8 cellular contexts compared by ENCODE assay signal in the genomic region with DNA sequence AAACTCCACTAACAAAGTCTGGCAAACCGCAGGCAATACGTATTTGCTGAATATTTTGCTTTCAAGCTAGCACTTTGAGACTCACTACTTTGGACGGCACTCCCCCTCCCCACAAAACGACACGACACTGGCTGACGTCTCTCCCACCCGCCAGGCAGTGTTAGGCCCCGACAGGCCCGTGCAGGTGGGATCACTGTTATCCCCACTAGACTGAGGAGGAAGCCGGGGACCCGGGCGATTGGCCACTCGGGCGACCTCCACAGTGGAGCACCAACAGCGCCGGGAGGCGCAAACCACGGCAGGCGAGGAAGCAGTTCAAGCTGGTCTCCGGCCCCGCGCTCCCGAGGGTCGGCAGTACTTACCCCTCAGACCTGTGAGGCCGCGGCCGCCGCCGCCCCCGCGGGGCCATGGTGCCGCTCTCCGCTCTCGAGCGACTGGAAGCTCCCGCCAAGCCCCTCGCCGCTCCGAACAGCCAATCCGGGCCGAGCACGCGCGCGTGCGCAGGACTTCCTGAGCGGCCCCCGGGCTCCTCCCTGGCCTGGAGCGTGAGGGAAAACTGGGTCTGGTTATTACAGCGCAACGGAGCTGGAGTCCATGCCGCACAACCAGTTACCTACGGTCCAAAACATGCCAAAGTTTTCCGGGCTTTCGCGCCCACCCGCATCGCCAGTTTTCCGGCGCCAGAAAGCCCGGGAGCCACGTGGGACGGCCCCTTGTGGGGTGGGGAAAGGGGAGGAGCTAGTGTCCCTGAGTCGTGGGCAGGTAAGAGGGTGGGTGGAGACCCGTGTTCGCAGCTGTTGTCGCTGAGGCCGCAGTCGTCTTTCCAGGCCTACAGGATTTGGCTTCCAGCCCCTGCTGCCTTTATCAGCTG. TPM values are rescaled to one million over a fixed set of nuclear protein-coding genes. Genes with fewer than 3 reads are reported as not detected.
DNase-seq lines count a peak whose midpoint lies in the region; ATAC-seq and TF ChIP-seq lines count a peak whose summit lies in the region.

A gene with protein sequence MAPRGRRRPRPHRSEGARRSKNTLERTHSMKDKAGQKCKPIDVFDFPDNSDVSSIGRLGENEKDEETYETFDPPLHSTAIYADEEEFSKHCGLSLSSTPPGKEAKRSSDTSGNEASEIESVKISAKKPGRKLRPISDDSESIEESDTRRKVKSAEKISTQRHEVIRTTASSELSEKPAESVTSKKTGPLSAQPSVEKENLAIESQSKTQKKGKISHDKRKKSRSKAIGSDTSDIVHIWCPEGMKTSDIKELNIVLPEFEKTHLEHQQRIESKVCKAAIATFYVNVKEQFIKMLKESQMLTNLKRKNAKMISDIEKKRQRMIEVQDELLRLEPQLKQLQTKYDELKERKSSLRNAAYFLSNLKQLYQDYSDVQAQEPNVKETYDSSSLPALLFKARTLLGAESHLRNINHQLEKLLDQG (minus strand): TSS at position 443 of the 871 bp plus-strand sequence. CDS start 34 bp downstream, at position 409.

- intact Hi-C loops in left lung (cut with DNase I), result no loop called here

- H3K4me1 ChIP-seq in left lung, result peaks cover 9 to 32% of the 10 kb centered on the region in 2 donors

- no peaks in the 10 kb centered on the region for H3K36me3 ChIP-seq in left lung

- peak within 1 kb of the TSS; percentile 80 to 91 for H3K4me3 ChIP-seq in left lung

- peak; percentile 89 for ATAC-seq in GM19372 (IDR thresholded peaks at IDR 0.05; ENCODE audit: low read depth, unreplicated experiment)
- peak; percentile 91 for ATAC-seq in HG03558 (IDR thresholded peaks at IDR 0.05; ENCODE audit: extremely low read depth, unreplicated experiment)
- ATAC-seq in left lung, result peak; percentile 97

- H3K27me3 ChIP-seq in left lung, result no peaks in the 10 kb centered on the region

- H3K9me3 ChIP-seq in left lung, result no peaks in the 10 kb centered on the region

- H3K27ac ChIP-seq in left lung, result peak within 1 kb of the TSS; percentile 17 to 74

- no peak for TF ChIP-seq CTCF in left lung (IDR thresholded peaks at IDR 0.05)

- DNase-seq in C1 segment of cervical spinal cord (lab: John Stamatoyannopoulos, UW) (peak; percentile 79 to 98 (median 94)), NCI-H748 treated with DMSO at 0.1 percent for 48 hours (lab: John Stamatoyannopoulos, UW) (peak; percentile 86), dermis blood vessel endothelial cell (peak; percentile 99), left lung (peak; percentile 95 to 96)
- peak; percentile 91 to 93 for DNase-seq in activated CD4-positive, alpha-beta T cell treated with anti-CD3 and anti-CD28 coated beads, Interleukin-2, amount 50 U/mL, for 24 hours (ENCODE audit: low read depth in 1 of 2, low spot score in 1 of 2)
- peak; percentile 92 to 94 for DNase-seq in stimulated activated CD4-positive, alpha-beta T cell treated with anti-CD3 and anti-CD28 coated beads, Interleukin-2, amount 100 ng/mL, for 48 hours

RNA-seq across cellular contexts. Expression of the gene that starts here (rescaled TPM):
- total RNA-seq in dermis blood vessel endothelial cell, result 8.5 and 34.2 TPM in 2 replicates
- total RNA-seq in left lung, result 10 to 100 TPM; 11.3 to 11.6 TPM

Comparison
In these comparisons a context has a peak if more than half of its experiments do, and no peak if none do; other contexts are left out.
1. Peak in every context shown above with its lines: DNase-seq, ATAC-seq, H3K4me3 ChIP-seq and H3K27ac ChIP-seq.